In the genomic region with DNA sequence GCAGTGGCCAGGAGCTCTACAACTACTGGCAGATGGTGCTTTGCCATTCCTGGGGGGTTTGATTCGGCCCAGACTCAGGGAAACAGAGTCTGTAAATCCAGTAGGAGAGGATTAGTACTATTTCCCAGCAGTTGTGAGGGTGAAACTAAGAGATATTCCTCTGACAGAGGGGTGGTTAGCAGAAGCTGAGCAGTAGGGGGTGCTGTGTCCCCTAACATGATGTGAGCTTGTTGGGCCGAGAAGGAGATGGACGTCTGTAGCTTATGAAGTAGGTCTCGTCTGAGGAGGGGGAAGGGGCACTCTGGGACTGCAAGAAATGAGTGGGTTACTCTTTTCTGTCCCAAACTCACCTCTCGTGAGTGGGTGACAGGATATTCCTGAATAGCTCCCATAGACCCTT, we compare ENCODE assay signal across 1 cellular context.
TF ChIP-seq lines count a peak whose summit lies in the region.

No MANE protein-coding gene starts in this region.

TF ChIP-seq in HepG2, 621 proteins besides CTCF, POLR2A, EP300 and RAD21 (continued from another document):
- TF ChIP-seq, protein P1, sequence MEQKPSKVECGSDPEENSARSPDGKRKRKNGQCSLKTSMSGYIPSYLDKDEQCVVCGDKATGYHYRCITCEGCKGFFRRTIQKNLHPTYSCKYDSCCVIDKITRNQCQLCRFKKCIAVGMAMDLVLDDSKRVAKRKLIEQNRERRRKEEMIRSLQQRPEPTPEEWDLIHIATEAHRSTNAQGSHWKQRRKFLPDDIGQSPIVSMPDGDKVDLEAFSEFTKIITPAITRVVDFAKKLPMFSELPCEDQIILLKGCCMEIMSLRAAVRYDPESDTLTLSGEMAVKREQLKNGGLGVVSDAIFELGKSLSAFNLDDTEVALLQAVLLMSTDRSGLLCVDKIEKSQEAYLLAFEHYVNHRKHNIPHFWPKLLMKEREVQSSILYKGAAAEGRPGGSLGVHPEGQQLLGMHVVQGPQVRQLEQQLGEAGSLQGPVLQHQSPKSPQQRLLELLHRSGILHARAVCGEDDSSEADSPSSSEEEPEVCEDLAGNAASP (CRISPR knock-in tag; IDR thresholded peaks at IDR 0.05; ENCODE audit: borderline replicate concordance) = no peak
- TF ChIP-seq ZNF598 (CRISPR knock-in tag; IDR thresholded peaks at IDR 0.05; ENCODE audit: borderline replicate concordance) = no peak
- TF ChIP-seq, protein P2, sequence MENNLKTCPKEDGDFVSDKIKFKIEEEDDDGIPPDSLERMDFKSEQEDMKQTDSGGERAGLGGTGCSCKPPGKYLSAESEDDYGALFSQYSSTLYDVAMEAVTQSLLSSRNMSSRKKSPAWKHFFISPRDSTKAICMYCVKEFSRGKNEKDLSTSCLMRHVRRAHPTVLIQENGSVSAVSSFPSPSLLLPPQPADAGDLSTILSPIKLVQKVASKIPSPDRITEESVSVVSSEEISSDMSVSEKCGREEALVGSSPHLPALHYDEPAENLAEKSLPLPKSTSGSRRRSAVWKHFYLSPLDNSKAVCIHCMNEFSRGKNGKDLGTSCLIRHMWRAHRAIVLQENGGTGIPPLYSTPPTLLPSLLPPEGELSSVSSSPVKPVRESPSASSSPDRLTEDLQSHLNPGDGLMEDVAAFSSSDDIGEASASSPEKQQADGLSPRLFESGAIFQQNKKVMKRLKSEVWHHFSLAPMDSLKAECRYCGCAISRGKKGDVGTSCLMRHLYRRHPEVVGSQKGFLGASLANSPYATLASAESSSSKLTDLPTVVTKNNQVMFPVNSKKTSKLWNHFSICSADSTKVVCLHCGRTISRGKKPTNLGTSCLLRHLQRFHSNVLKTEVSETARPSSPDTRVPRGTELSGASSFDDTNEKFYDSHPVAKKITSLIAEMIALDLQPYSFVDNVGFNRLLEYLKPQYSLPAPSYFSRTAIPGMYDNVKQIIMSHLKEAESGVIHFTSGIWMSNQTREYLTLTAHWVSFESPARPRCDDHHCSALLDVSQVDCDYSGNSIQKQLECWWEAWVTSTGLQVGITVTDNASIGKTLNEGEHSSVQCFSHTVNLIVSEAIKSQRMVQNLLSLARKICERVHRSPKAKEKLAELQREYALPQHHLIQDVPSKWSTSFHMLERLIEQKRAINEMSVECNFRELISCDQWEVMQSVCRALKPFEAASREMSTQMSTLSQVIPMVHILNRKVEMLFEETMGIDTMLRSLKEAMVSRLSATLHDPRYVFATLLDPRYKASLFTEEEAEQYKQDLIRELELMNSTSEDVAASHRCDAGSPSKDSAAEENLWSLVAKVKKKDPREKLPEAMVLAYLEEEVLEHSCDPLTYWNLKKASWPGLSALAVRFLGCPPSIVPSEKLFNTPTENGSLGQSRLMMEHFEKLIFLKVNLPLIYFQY (CRISPR knock-in tag; IDR thresholded peaks at IDR 0.05; ENCODE audit: borderline replicate concordance) = no peak
